In the genomic region with DNA sequence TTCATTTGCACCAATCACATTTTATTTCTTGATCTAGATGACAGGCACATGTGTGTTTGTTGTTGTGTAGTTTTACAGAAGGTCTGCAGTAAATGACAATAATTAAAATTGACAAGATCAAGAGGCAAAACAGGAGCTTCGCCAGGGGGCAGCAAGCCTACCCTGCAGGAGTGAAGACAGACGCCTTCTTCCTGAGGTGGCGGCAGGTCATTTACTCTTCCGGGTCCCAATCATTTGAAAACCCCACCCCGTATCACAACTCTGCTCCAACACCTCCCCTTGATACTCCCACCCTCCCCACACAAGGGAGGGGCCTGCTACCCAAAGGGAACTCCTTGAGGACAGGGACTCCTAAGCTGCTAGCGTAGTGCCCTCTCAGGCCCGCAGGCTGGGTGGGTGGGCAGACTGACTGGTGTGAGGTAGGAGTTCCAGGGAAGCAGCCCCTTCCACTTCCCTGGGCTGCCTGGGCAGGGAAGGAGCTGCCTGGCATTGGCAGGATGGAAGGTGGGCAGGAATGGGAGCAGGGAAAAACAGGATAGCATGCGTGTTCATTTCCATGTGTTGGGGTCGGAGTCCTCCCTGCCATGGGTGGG, we compare ENCODE assay signal across 19 cellular contexts. TPM values are rescaled to one million over a fixed set of nuclear protein-coding genes. Genes with fewer than 3 reads are reported as not detected.
"Had no signal": no experiment of that assay in that cellular context is flagged by ENCODE, and none has a peak within 500 bp of the region (broad histone marks: within the 10 kb centered on the region; RNA-seq: fewer than 3 reads in every experiment).

No MANE protein-coding gene starts in this region.

- H3K27ac Mint-ChIP-seq: naive B cell, nephron, type B pancreatic cell had no signal

- H3K36me3 Mint-ChIP-seq: naive B cell had no signal

- H3K4me1 ChIP-seq: colonic mucosa, esophagus muscularis mucosa, gastrocnemius medialis, right atrium auricular region, suprapubic skin, thyroid gland had no signal

- H3K4me3 Mint-ChIP-seq: naive B cell, nephron, type B pancreatic cell had no signal

- H3K27ac ChIP-seq: colonic mucosa, esophagus muscularis mucosa, gastrocnemius medialis, right atrium auricular region, suprapubic skin, thyroid gland had no signal

- H3K27me3 Mint-ChIP-seq: type B pancreatic cell had no signal

- H3K36me3 ChIP-seq: colonic mucosa, esophagus muscularis mucosa, gastrocnemius medialis, right atrium auricular region, suprapubic skin, thyroid gland had no signal

- DNase-seq: colonic mucosa; dorsolateral prefrontal cortex; effector CD8-positive, alpha-beta T cell; gastrocnemius medialis; kidney glomerular epithelial cell; mesendoderm; naive B cell; small intestine; stimulated activated CD4-positive, alpha-beta T cell treated with anti-CD3 and anti-CD28 coated beads, Interleukin-12 subunit alpha, Interleukin-12 subunit beta, amount 100 ng/mL, for 4 hours; stimulated activated naive CD4-positive, alpha-beta T cell treated with Interleukin-2 at 50 U/mL for 16 hours; thyroid gland had no signal

- H3K4me3 ChIP-seq: colonic mucosa, dorsolateral prefrontal cortex, esophagus muscularis mucosa, gastrocnemius medialis, right atrium auricular region, suprapubic skin, thyroid gland had no signal

- H3K9me3 ChIP-seq: colonic mucosa, esophagus muscularis mucosa, gastrocnemius medialis, right atrium auricular region, suprapubic skin, thyroid gland had no signal

- H3K4me1 Mint-ChIP-seq: naive B cell, nephron had no signal

- H3K27me3 ChIP-seq: colonic mucosa, dorsolateral prefrontal cortex, gastrocnemius medialis, right atrium auricular region, suprapubic skin, thyroid gland had no signal

- H3K9me3 Mint-ChIP-seq: naive B cell, nephron, type B pancreatic cell had no signal

- ATAC-seq: gastrocnemius medialis had no signal

- FAIRE-seq: endometrium, small intestine, urothelium cell line had no signal

RNA-seq across cellular contexts. Expression of a gene that starts 13.2 kb away (rescaled TPM):
- total RNA-seq: lung microvascular endothelial cell had no signal
